1 cellular context compared by ENCODE assay signal in genomic region chr2:26577442-26578433, GRCh38.
TF ChIP-seq lines count a peak whose summit lies in the region.

No MANE protein-coding gene starts in this region.

TF ChIP-seq in HepG2, 621 proteins besides CTCF, POLR2A, EP300 and RAD21 (continued from another document):
- TF ChIP-seq YY1 (IDR thresholded peaks at IDR 0.05; ENCODE audit: insufficient read depth, insufficient replicate concordance, low read depth, low read length): peak; percentile 31
- TF ChIP-seq PRDM15 (CRISPR knock-in tag; IDR thresholded peaks at IDR 0.05): no peak
- TF ChIP-seq SMC3 (IDR thresholded peaks at IDR 0.05; ENCODE audit: low read length): peak; percentile 79
- no peak for TF ChIP-seq ISX (CRISPR knock-in tag; conservative IDR thresholded peaks at IDR 0.05)
- TF ChIP-seq, protein P1, sequence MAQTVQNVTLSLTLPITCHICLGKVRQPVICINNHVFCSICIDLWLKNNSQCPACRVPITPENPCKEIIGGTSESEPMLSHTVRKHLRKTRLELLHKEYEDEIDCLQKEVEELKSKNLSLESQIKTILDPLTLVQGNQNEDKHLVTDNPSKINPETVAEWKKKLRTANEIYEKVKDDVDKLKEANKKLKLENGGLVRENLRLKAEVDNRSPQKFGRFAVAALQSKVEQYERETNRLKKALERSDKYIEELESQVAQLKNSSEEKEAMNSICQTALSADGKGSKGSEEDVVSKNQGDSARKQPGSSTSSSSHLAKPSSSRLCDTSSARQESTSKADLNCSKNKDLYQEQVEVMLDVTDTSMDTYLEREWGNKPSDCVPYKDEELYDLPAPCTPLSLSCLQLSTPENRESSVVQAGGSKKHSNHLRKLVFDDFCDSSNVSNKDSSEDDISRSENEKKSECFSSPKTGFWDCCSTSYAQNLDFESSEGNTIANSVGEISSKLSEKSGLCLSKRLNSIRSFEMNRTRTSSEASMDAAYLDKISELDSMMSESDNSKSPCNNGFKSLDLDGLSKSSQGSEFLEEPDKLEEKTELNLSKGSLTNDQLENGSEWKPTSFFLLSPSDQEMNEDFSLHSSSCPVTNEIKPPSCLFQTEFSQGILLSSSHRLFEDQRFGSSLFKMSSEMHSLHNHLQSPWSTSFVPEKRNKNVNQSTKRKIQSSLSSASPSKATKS (CRISPR knock-in tag; IDR thresholded peaks at IDR 0.05): no peak
- no peak for TF ChIP-seq NAIF1 (CRISPR knock-in tag; IDR thresholded peaks at IDR 0.05; ENCODE audit: borderline replicate concordance)
- TF ChIP-seq, protein P2, sequence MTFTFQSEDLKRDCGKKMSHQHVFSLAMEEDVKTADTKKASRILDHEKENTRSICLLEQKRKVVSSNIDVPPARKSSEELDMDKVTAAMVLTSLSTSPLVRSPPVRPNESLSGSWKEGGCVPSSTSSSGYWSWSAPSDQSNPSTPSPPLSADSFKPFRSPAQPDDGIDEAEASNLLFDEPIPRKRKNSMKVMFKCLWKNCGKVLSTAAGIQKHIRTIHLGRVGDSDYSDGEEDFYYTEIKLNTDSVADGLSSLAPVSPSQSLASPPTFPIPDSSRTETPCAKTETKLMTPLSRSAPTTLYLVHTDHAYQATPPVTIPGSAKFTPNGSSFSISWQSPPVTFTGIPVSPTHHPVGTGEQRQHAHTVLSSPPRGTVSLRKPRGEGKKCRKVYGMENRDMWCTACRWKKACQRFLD (CRISPR knock-in tag; IDR thresholded peaks at IDR 0.05; ENCODE audit: borderline replicate concordance): 0 out of 2 replicates have a peak, but pooled peaks have one; percentile 44
- TF ChIP-seq, protein P3, sequence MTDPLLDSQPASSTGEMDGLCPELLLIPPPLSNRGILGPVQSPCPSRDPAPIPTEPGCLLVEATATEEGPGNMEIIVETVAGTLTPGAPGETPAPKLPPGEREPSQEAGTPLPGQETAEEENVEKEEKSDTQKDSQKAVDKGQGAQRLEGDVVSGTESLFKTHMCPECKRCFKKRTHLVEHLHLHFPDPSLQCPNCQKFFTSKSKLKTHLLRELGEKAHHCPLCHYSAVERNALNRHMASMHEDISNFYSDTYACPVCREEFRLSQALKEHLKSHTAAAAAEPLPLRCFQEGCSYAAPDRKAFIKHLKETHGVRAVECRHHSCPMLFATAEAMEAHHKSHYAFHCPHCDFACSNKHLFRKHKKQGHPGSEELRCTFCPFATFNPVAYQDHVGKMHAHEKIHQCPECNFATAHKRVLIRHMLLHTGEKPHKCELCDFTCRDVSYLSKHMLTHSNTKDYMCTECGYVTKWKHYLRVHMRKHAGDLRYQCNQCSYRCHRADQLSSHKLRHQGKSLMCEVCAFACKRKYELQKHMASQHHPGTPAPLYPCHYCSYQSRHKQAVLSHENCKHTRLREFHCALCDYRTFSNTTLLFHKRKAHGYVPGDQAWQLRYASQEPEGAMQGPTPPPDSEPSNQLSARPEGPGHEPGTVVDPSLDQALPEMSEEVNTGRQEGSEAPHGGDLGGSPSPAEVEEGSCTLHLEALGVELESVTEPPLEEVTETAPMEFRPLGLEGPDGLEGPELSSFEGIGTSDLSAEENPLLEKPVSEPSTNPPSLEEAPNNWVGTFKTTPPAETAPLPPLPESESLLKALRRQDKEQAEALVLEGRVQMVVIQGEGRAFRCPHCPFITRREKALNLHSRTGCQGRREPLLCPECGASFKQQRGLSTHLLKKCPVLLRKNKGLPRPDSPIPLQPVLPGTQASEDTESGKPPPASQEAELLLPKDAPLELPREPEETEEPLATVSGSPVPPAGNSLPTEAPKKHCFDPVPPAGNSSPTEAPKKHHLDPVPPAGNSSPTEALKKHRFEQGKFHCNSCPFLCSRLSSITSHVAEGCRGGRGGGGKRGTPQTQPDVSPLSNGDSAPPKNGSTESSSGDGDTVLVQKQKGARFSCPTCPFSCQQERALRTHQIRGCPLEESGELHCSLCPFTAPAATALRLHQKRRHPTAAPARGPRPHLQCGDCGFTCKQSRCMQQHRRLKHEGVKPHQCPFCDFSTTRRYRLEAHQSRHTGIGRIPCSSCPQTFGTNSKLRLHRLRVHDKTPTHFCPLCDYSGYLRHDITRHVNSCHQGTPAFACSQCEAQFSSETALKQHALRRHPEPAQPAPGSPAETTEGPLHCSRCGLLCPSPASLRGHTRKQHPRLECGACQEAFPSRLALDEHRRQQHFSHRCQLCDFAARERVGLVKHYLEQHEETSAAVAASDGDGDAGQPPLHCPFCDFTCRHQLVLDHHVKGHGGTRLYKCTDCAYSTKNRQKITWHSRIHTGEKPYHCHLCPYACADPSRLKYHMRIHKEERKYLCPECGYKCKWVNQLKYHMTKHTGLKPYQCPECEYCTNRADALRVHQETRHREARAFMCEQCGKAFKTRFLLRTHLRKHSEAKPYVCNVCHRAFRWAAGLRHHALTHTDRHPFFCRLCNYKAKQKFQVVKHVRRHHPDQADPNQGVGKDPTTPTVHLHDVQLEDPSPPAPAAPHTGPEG (CRISPR knock-in tag; IDR thresholded peaks at IDR 0.05): no peak
- 0 out of 4 replicates have a peak, but pooled peaks have one; percentile 21 to 34 for TF ChIP-seq HMGXB4 (CRISPR knock-in tag; IDR thresholded peaks at IDR 0.05; ENCODE audit: borderline replicate concordance in 1 of 2, low read depth in 1 of 2)
